ENCODE assay signal across 22 cellular contexts in the genomic region with DNA sequence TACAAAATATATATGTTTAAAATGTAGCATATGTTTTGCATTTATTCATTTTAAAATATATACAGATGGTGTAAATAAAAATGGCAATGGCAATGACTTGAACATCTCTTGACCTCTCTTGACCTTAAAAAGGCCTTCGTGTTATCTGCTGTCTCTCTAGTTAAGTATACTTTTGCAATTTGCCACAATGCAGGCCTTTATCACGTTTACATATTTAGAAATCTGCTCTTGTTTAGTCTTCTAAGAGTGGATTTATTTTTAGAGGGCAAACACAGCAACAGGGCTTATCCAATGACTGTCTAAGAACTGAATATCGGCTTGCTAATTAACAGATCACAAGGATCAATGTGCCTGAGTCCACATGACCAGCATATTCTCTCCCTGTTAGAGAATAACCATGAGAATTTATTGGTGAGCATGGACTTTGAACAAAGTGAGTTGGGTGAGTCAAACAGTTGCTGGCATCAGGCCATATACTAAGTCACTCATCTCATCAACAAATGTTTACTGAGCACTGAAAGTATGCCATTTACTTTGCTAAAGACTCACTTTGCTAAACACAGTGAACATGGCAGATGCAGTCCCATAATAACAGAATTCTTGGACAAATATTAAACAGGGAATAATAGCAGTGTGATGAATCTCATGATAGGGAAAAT. TPM values are rescaled to one million over a fixed set of nuclear protein-coding genes. Genes with fewer than 3 reads are reported as not detected.
DNase-seq lines count a peak whose midpoint lies in the region; ATAC-seq and TF ChIP-seq lines count a peak whose summit lies in the region.
"Had no signal": no experiment of that assay in that cellular context is flagged by ENCODE, and none has a peak within 500 bp of the region (broad histone marks: within the 10 kb centered on the region; RNA-seq: fewer than 3 reads in every experiment).

No MANE protein-coding gene starts in this region.

- H3K9me3 ChIP-seq in PC-3 (ENCODE audit: low read length) (no peaks in the 10 kb centered on the region), mucosa of descending colon (no peaks in the 10 kb centered on the region)
- H3K9me3 ChIP-seq: BE2C, sigmoid colon, upper lobe of left lung had no signal

- CTCF ChIA-PET in Calu3 (lab: Charles Lee) (no interaction called here), PC-3 (lab: Charles Lee) (no interaction called here)

- H3K4me3 Mint-ChIP-seq in Calu3 (ENCODE audit: low read depth, unreplicated experiment): peak overlapping the region; percentile 60
- H3K4me3 Mint-ChIP-seq: activated CD8-positive, alpha-beta T cell treated with anti-CD3 and anti-CD28 coated beads, Interleukin-2, amount 10 ng/mL, durations not matched to agents 7 days and 5 days; activated T-helper 17 cell treated with anti-CD3 and anti-CD28 coated beads, Interleukin-2, amount 50 U/mL, for 72 hours; dendritic cell treated with granulocyte-macrophage colony-stimulating factor and Interleukin-4, amounts not matched to agents 40 ng/mL and 50 ng/mL, for 4 days; IgD-negative memory B cell had no signal

- peak overlapping the region; percentile 72 for H3K9ac ChIP-seq in PC-3 (ENCODE audit: low read length)

- H3K36me3 Mint-ChIP-seq in Calu3 (ENCODE audit: insufficient read depth, unreplicated experiment): peaks cover 10% of the 10 kb centered on the region
- H3K36me3 Mint-ChIP-seq: IgD-negative memory B cell had no signal

- H4K20me1 ChIP-seq in PC-3 (ENCODE audit: low read length): no peaks in the 10 kb centered on the region

- H3K27ac ChIP-seq in PC-3 (ENCODE audit: low read length): peak overlapping the region; percentile 95
- H3K27ac ChIP-seq: foreskin keratinocyte, sigmoid colon, upper lobe of left lung, VCaP had no signal

- peak overlapping the region; percentile 26; the same call in 1 of the 2 replicates for H3K4me2 ChIP-seq in PC-3 (ENCODE audit: low read length)

- DNase-seq in Calu3: peak; percentile 66
- DNase-seq in PC-3: peak; percentile 80
- peak; percentile 74 for DNase-seq in epithelial cell of esophagus (ENCODE audit: low read depth)
- DNase-seq in mucosa of descending colon: peak in 1 of 3 donors; percentile 75
- no peak for DNase-seq in C1 segment of cervical spinal cord (lab: John Stamatoyannopoulos, UW)
- DNase-seq: activated CD8-positive, alpha-beta T cell treated with anti-CD3 and anti-CD28 coated beads, Interleukin-2, amount 10 ng/mL, durations not matched to agents 7 days and 5 days; amygdala; BE2C; DND-41; mesenchymal stem cell; NCI-H1092 treated with DMSO at 0.1 percent for 48 hours; sigmoid colon; upper lobe of left lung had no signal

- ATAC-seq in PC-3 (peak; percentile 83), mucosa of descending colon (peak; percentile 98), esophagus mucosa (no peak), HG03196 (IDR thresholded peaks at IDR 0.05; ENCODE audit: unreplicated experiment) (no peak), HG03469 (IDR thresholded peaks at IDR 0.05; ENCODE audit: unreplicated experiment) (no peak)
- ATAC-seq: activated CD8-positive, alpha-beta T cell treated with anti-CD3 and anti-CD28 coated beads, Interleukin-2, amount 10 ng/mL, durations not matched to agents 7 days and 5 days; activated T-helper 17 cell treated with anti-CD3 and anti-CD28 coated beads, Interleukin-2, amount 50 U/mL, for 72 hours; foreskin keratinocyte had no signal

- POLR2A ChIA-PET in PC-3 (lab: Charles Lee; ENCODE audit: unreplicated experiment): no interaction called here

- BruUV-seq in Calu3 (replicated peaks; lab: Mats Ljungman, UMichigan) (no TSS peak), PC-3 (replicated peaks; lab: Mats Ljungman, UMichigan) (no TSS peak)

- intact Hi-C loops in Calu3 (cut with micrococcal nuclease; ENCODE audit: unreplicated experiment): loop anchor here (5.0 kb wide), 1 partner anchor 127 kb away; no protein-coding TSS in a partner anchor
- intact Hi-C loops in PC-3 (cut with micrococcal nuclease): loop anchor here (5.0 kb wide), 1 partner anchor 142 kb away; no protein-coding TSS in a partner anchor
- intact Hi-C loops in mucosa of descending colon (cut with DNase I, micrococcal nuclease): no loop called here

- H3F3A ChIP-seq in PC-3 (ENCODE audit: low read length, unreplicated experiment): no peaks in the 10 kb centered on the region

- no peaks in the 10 kb centered on the region for H3K79me2 ChIP-seq in PC-3 (ENCODE audit: low read length)

- 0 out of 2 replicates have a peak overlapping the region, but pooled peaks have one; percentile 38 for H2AFZ ChIP-seq in PC-3 (ENCODE audit: low read length)

- H3K27ac Mint-ChIP-seq in Calu3 (ENCODE audit: unreplicated experiment): peak overlapping the region; percentile 97
- H3K27ac Mint-ChIP-seq: activated CD8-positive, alpha-beta T cell treated with anti-CD3 and anti-CD28 coated beads, Interleukin-2, amount 10 ng/mL, durations not matched to agents 7 days and 5 days; activated T-helper 17 cell treated with anti-CD3 and anti-CD28 coated beads, Interleukin-2, amount 50 U/mL, for 72 hours; dendritic cell treated with granulocyte-macrophage colony-stimulating factor and Interleukin-4, amounts not matched to agents 40 ng/mL and 50 ng/mL, for 4 days; IgD-negative memory B cell had no signal

- H3K4me1 Mint-ChIP-seq in Calu3 (ENCODE audit: low read depth, unreplicated experiment): peaks cover 52% of the 10 kb centered on the region
- H3K4me1 Mint-ChIP-seq: activated T-helper 17 cell treated with anti-CD3 and anti-CD28 coated beads, Interleukin-2, amount 50 U/mL, for 72 hours; IgD-negative memory B cell had no signal

- no peak overlapping the region for H3K4me3 ChIP-seq in PC-3 (ENCODE audit: low read length)
- no peak overlapping the region for H3K4me3 ChIP-seq in epithelial cell of esophagus (ENCODE audit: low read length)
- H3K4me3 ChIP-seq in mucosa of descending colon: no peak overlapping the region
- H3K4me3 ChIP-seq: sigmoid colon, upper lobe of left lung had no signal

- H3K9me3 Mint-ChIP-seq in Calu3 (ENCODE audit: low read depth, unreplicated experiment): peaks cover 2% of the 10 kb centered on the region
- H3K9me3 Mint-ChIP-seq: activated T-helper 17 cell treated with anti-CD3 and anti-CD28 coated beads, Interleukin-2, amount 50 U/mL, for 72 hours; dendritic cell treated with granulocyte-macrophage colony-stimulating factor and Interleukin-4, amounts not matched to agents 40 ng/mL and 50 ng/mL, for 4 days had no signal

- H3K4me1 ChIP-seq in PC-3 (ENCODE audit: insufficient read depth, low read length): peaks cover 32% of the 10 kb centered on the region
- peaks cover 5% of the 10 kb centered on the region for H3K4me1 ChIP-seq in mucosa of descending colon (ENCODE audit: low read depth)
- H3K4me1 ChIP-seq: BE2C, foreskin keratinocyte, sigmoid colon, upper lobe of left lung had no signal

- H3K9me2 ChIP-seq in PC-3 (replicated peaks; ENCODE audit: low read length): no peaks in the 10 kb centered on the region

- no peaks in the 10 kb centered on the region for H3K36me3 ChIP-seq in PC-3 (ENCODE audit: low read depth, low read length)
- no peaks in the 10 kb centered on the region for H3K36me3 ChIP-seq in mucosa of descending colon (ENCODE audit: low read depth)
- H3K36me3 ChIP-seq: BE2C, sigmoid colon, upper lobe of left lung had no signal

- TF ChIP-seq CTCF in Calu3 (IDR thresholded peaks at IDR 0.05; ENCODE audit: unreplicated experiment) (no peak), PC-3 (conservative IDR thresholded peaks at IDR 0.05; ENCODE audit: low read depth, low read length) (no peak), epithelial cell of esophagus (IDR thresholded peaks at IDR 0.05; ENCODE audit: insufficient read depth, low read depth, low read length, missing control alignments) (no peak), mucosa of descending colon (IDR thresholded peaks at IDR 0.05) (no peak)

- H3K27me3 Mint-ChIP-seq in Calu3 (ENCODE audit: unreplicated experiment): no peaks in the 10 kb centered on the region
- H3K27me3 Mint-ChIP-seq: activated T-helper 17 cell treated with anti-CD3 and anti-CD28 coated beads, Interleukin-2, amount 50 U/mL, for 72 hours; dendritic cell treated with granulocyte-macrophage colony-stimulating factor and Interleukin-4, amounts not matched to agents 40 ng/mL and 50 ng/mL, for 4 days; IgD-negative memory B cell had no signal

- H3K27me3 ChIP-seq in PC-3 (ENCODE audit: low read length): no peaks in the 10 kb centered on the region
- H3K27me3 ChIP-seq: BE2C, foreskin keratinocyte, sigmoid colon, upper lobe of left lung had no signal

RNA-seq across cellular contexts. Expression of gene MDFIC2, which starts 48.2 kb away (rescaled TPM):
- not detected in 2 replicates for total RNA-seq in Calu3 (2022)
- not detected in 2 replicates for total RNA-seq in PC-3 (2014; rRNA removed)
- total RNA-seq in mucosa of descending colon: not detected
- not detected for total RNA-seq in esophagus mucosa
- total RNA-seq: activated CD8-positive, alpha-beta T cell treated with anti-CD3 and anti-CD28 coated beads, Interleukin-2, amount 10 ng/mL, durations not matched to agents 7 days and 5 days; activated T-helper 17 cell treated with anti-CD3 and anti-CD28 coated beads, Interleukin-2, amount 50 U/mL, for 72 hours; foreskin keratinocyte; OCI-LY7; sigmoid colon; upper lobe of left lung had no signal

Comparison
In these comparisons a context has a peak if more than half of its experiments do, and no peak if none do; other contexts are left out.
1. DNase-seq: peak in Calu3 (single experiment), PC-3 (single experiment) and epithelial cell of esophagus (single experiment); none in C1 segment of cervical spinal cord (0 of 14).
2. ATAC-seq: peak in PC-3 (single experiment) and mucosa of descending colon (single experiment); none in esophagus mucosa (single experiment), HG03196 (single experiment) and HG03469 (single experiment).
3. intact Hi-C loops: an anchor here in Calu3 (5.0 kb wide) and PC-3 (5.0 kb wide); none called in mucosa of descending colon.